ENCODE assay signal across 19 cellular contexts in the genomic region with DNA sequence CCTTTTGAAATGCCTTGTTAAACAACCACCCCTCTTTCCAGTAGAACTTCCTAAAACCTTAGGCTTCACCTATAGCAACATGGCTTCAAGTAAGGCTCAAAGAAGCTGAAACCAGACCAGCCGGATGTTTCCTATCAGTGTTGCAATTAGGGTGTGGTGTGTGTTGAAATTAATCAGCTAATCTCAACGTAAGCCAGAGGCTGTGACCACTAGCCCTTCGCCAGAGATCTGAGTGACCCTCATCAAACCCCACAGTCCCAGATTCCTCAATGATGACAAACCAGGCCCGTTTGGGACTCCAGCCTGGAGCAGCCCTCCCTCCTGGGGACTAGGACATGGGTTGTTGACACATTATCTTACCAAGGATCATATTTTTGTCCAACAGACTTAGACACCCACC. TPM values are rescaled to one million over a fixed set of nuclear protein-coding genes. Genes with fewer than 3 reads are reported as not detected.
DNase-seq lines count a peak whose midpoint lies in the region; ATAC-seq and TF ChIP-seq lines count a peak whose summit lies in the region.
"Had no signal": no experiment of that assay in that cellular context is flagged by ENCODE, and none has a peak within 500 bp of the region (broad histone marks: within the 10 kb centered on the region; RNA-seq: fewer than 3 reads in every experiment).

No MANE protein-coding gene starts in this region.

- peak; percentile 27 for DNase-seq in H7
- DNase-seq in RWPE1 (ENCODE audit: low spot score) = peak; percentile 55
- peak; percentile 78 for DNase-seq in epithelial cell of esophagus (ENCODE audit: low read depth)
- peak; percentile 76 for DNase-seq in posterior vena cava (ENCODE audit: low spot score)
- DNase-seq in NCI-H1694 treated with DMSO at 0.1 percent for 48 hours (lab: John Stamatoyannopoulos, UW) = no peak
- no peak for DNase-seq in NCI-H446 (lab: John Stamatoyannopoulos, UW)
- DNase-seq in activated CD4-positive, alpha-beta T cell treated with anti-CD3 and anti-CD28 coated beads for 4 hours = no peak
- DNase-seq in Right ventricle myocardium inferior (ENCODE audit: missing footprints) = no peak
- DNase-seq: activated naive CD4-positive, alpha-beta T cell treated with anti-CD3 and anti-CD28 coated beads for 36 hours; caudate nucleus; endodermal cell; glutamatergic neuron; left cardiac atrium; naive thymus-derived CD8-positive, alpha-beta T cell; NCI-H187; NCI-H774; stimulated activated CD4-positive, alpha-beta T cell treated with anti-CD3 and anti-CD28 coated beads, Interleukin-4, amount 100 ng/mL, for 1 hour had no signal

- CTCF ChIA-PET in RWPE1 (lab: Yijun Ruan, JAX) = interaction anchor here (0.5 to 1.7 kb wide), 4 partner anchors 18 to 138 kb away, joined by 3 to 4 read pairs (median 3); no protein-coding TSS in a partner anchor

- H3K4me3 ChIP-seq in H7 (ENCODE audit: insufficient read depth, low read depth, low read length) (no peak overlapping the region), epithelial cell of esophagus (ENCODE audit: low read length) (no peak overlapping the region)

- intact Hi-C loops in posterior vena cava (cut with DNase I) (no loop called here), Right ventricle myocardium inferior (cut with DNase I) (no loop called here)

- no peak overlapping the region for H3K27ac ChIP-seq in RWPE1
- H3K27ac ChIP-seq: C4-2B had no signal

- H3K36me3 ChIP-seq in H7 (replicated peaks; ENCODE audit: control insufficient read depth, insufficient read depth, low read length) = no peaks in the 10 kb centered on the region

- POLR2A ChIA-PET in RWPE1 (lab: Yijun Ruan, JAX; ENCODE audit: low non-redundant PET) = no interaction called here

- TF ChIP-seq CTCF in RWPE1 (conservative IDR thresholded peaks at IDR 0.05; ENCODE audit: low read depth) (no peak), epithelial cell of esophagus (IDR thresholded peaks at IDR 0.05; ENCODE audit: insufficient read depth, low read depth, low read length, missing control alignments) (no peak)

- H3K27me3 ChIP-seq in H7 (ENCODE audit: control insufficient read depth, insufficient read depth, low read length) = no peaks in the 10 kb centered on the region

- ATAC-seq in Right ventricle myocardium inferior = no peak
- ATAC-seq: left cardiac atrium; naive thymus-derived CD8-positive, alpha-beta T cell had no signal

RNA-seq across cellular contexts. Expression of a gene that starts 27.3 kb away (rescaled TPM):
- 5.2 and 5.6 TPM in 2 replicates for total RNA-seq in H7 (2014; rRNA removed; shearing (Covaris generic))
- total RNA-seq in posterior vena cava (1 to 10 TPM in 1 of 2 donors, under 1 TPM in 1; 0.71 to 1.2 TPM), Right ventricle myocardium inferior (0.24 TPM)
- total RNA-seq: activated naive CD4-positive, alpha-beta T cell treated with anti-CD3 and anti-CD28 coated beads for 36 hours; naive thymus-derived CD8-positive, alpha-beta T cell; SK-MEL-5 had no signal

Comparison
In these comparisons a context has a peak if more than half of its experiments do, and no peak if none do; other contexts are left out.
1. DNase-seq: peak in H7 (single experiment), RWPE1 (single experiment), epithelial cell of esophagus (single experiment) and posterior vena cava (single experiment); none in NCI-H1694 treated with DMSO at 0.1 percent for 48 hours (single experiment), NCI-H446 (0 of 2), activated CD4-positive, alpha-beta T cell treated with anti-CD3 and anti-CD28 coated beads for 4 hours (0 of 2) and Right ventricle myocardium inferior (single experiment).